8 cellular contexts compared by ENCODE assay signal in the genomic region with DNA sequence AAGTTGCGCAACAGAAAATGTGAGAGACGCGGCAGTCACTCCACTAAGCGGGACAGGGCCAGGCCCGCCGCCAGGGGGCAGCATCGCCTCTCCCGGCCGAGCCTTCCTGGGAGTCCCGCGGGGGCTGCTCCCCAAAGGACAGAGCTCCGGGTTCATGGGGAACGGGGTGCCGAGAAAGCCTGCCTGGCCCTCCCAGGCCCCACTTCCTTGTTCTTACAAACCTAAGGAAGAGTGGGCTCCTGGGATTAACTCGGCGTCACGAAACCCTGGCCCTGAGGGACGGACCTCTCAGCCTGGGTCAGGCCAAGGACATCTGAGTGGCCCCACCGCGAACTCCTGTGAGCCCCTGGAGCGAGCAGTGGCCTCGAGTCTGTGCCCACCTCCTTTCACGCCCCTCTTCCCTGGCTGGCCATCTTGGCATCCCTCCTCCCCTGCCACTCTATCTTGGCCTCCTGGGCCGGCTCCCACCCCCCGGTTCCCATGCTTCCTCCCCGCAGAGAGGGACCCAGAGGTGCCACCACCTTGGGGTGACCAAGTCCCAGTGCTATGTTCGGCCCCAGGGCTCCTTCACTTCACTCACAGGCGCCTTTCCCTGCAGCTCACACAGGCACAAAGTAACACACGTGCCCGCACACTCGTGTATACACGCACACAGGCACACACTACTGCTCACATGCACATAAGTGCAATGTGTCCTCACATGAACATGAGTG.
A peak's percentile ranks its signal among the peaks of the same experiment; 100 is the strongest.
DNase-seq lines count a peak whose midpoint lies in the region; ATAC-seq and TF ChIP-seq lines count a peak whose summit lies in the region.

No MANE protein-coding gene starts in this region.

- no peak overlapping the region for H3K4me2 ChIP-seq in OCI-LY7 (ENCODE audit: low read length)

- peak; percentile 93 for TF ChIP-seq CTCF in AG04450 (IDR thresholded peaks at IDR 0.05; ENCODE audit: low read depth, low read length)
- peak; percentile 88 for TF ChIP-seq CTCF in GM20000 (IDR thresholded peaks at IDR 0.05; ENCODE audit: extremely low read depth, missing control alignments)
- TF ChIP-seq CTCF in OCI-LY7 (conservative IDR thresholded peaks at IDR 0.05; ENCODE audit: low read length): peak; percentile 88
- TF ChIP-seq CTCF in nephron progenitor cell (IDR thresholded peaks at IDR 0.05): peak; percentile 96

- peaks cover 11% of the 10 kb centered on the region for H3K27me3 ChIP-seq in AG04450 (ENCODE audit: control insufficient read depth, insufficient read depth, low read length)

- CTCF ChIA-PET in AG04450 (lab: Charles Lee) (interaction anchor here (0.5 to 2.2 kb wide), 32 partner anchors 9 to 309 kb away, joined by 3 to 23 read pairs (median 4); no protein-coding TSS in a partner anchor), OCI-LY7 (lab: Charles Lee; ENCODE audit: unreplicated experiment) (no interaction called here)

- ATAC-seq in stimulated activated naive CD8-positive, alpha-beta T cell treated with anti-CD3 and anti-CD28 coated beads, Interleukin-15, amount 100 ng/mL, for 72 hours: peak; percentile 68
- no peak for ATAC-seq in HG02884 (IDR thresholded peaks at IDR 0.05; ENCODE audit: unreplicated experiment)

- no peaks in the 10 kb centered on the region for H3K9me2 ChIP-seq in OCI-LY7 (ENCODE audit: insufficient read depth, low read length)

- no peaks in the 10 kb centered on the region for H3K4me1 Mint-ChIP-seq in activated T-cell treated with anti-CD3 and anti-CD28 coated beads, Interleukin-2, amount 50 U/mL, for 24 hours (ENCODE audit: low read depth)
- peaks cover 6% of the 10 kb centered on the region for H3K4me1 Mint-ChIP-seq in nephron progenitor cell
- H3K4me1 Mint-ChIP-seq in stimulated activated naive CD8-positive, alpha-beta T cell treated with anti-CD3 and anti-CD28 coated beads, Interleukin-15, amount 100 ng/mL, for 72 hours: peaks cover 12% of the 10 kb centered on the region

- intact Hi-C loops in OCI-LY7 (cut with micrococcal nuclease; ENCODE audit: unreplicated experiment): loop anchor here (1.0 kb wide), 1 partner anchor 277 kb away; no protein-coding TSS in a partner anchor

- H2AFZ ChIP-seq in OCI-LY7 (ENCODE audit: low read length): no peak overlapping the region

- POLR2A ChIA-PET in AG04450 (lab: Yijun Ruan, JAX): no interaction called here
- POLR2A ChIA-PET in OCI-LY7 (lab: Charles Lee): interaction anchor here (0.5 kb wide), 1 partner anchor 124 kb away, joined by 3 read pairs; no protein-coding TSS in a partner anchor

- no peaks in the 10 kb centered on the region for H3K79me2 ChIP-seq in OCI-LY7 (ENCODE audit: insufficient read depth, low read depth, low read length)

- no peaks in the 10 kb centered on the region for H4K20me1 ChIP-seq in OCI-LY7 (ENCODE audit: insufficient read depth, low read length)

- no peaks in the 10 kb centered on the region for H3K36me3 Mint-ChIP-seq in activated T-cell treated with anti-CD3 and anti-CD28 coated beads, Interleukin-2, amount 50 U/mL, for 24 hours (ENCODE audit: low read depth)
- H3K36me3 Mint-ChIP-seq in nephron progenitor cell (ENCODE audit: low read depth): no peaks in the 10 kb centered on the region

- H3K27ac ChIP-seq in AG04450 (ENCODE audit: low read depth, low read length): no peak overlapping the region
- no peak overlapping the region for H3K27ac ChIP-seq in OCI-LY7 (ENCODE audit: low read depth, low read length, poor library complexity, severe bottlenecking)

- H3K9me3 Mint-ChIP-seq in activated T-cell treated with anti-CD3 and anti-CD28 coated beads, Interleukin-2, amount 50 U/mL, for 24 hours: no peaks in the 10 kb centered on the region
- H3K9me3 Mint-ChIP-seq in nephron progenitor cell: peaks cover 5% of the 10 kb centered on the region
- peaks cover 0 to 8% of the 10 kb centered on the region in 2 donors for H3K9me3 Mint-ChIP-seq in stimulated activated naive CD8-positive, alpha-beta T cell treated with anti-CD3 and anti-CD28 coated beads, Interleukin-15, amount 100 ng/mL, for 72 hours

- no peaks in the 10 kb centered on the region for H3K4me1 ChIP-seq in OCI-LY7 (ENCODE audit: insufficient read depth, low read length, poor library complexity, severe bottlenecking)

- H3K9me3 ChIP-seq in AG04450 (ENCODE audit: control insufficient read depth, insufficient read depth, low read length): peaks cover 7% of the 10 kb centered on the region; the same call in 1 of the 2 replicates
- H3K9me3 ChIP-seq in OCI-LY7 (ENCODE audit: low read length): no peaks in the 10 kb centered on the region

- H3K36me3 ChIP-seq in OCI-LY7 (ENCODE audit: insufficient read depth, low read length): no peaks in the 10 kb centered on the region

- DNase-seq in AG04450 (ENCODE audit: low read depth, low spot score) (no peak), GM20000 (ENCODE audit: low spot score) (peak; percentile 76), OCI-LY7 (ENCODE audit: low spot score) (peak; percentile 66), fibroblast of gingiva (ENCODE audit: low read depth) (peak; percentile 36), nephron progenitor cell (peak; percentile 95)
- peak; percentile 82 for DNase-seq in activated T-cell treated with anti-CD3 and anti-CD28 coated beads, Interleukin-2, amount 50 U/mL, for 24 hours
- peak; percentile 64 to 68 for DNase-seq in stimulated activated naive CD8-positive, alpha-beta T cell treated with anti-CD3 and anti-CD28 coated beads, Interleukin-15, amount 100 ng/mL, for 72 hours

- no peak overlapping the region for H3K4me3 Mint-ChIP-seq in activated T-cell treated with anti-CD3 and anti-CD28 coated beads, Interleukin-2, amount 50 U/mL, for 24 hours
- H3K4me3 Mint-ChIP-seq in nephron progenitor cell: no peak overlapping the region
- H3K4me3 Mint-ChIP-seq in stimulated activated naive CD8-positive, alpha-beta T cell treated with anti-CD3 and anti-CD28 coated beads, Interleukin-15, amount 100 ng/mL, for 72 hours: no peak overlapping the region

- H3K4me3 ChIP-seq in AG04450 (ENCODE audit: low read depth, low read length) (no peak overlapping the region), OCI-LY7 (ENCODE audit: low read depth, low read length, poor library complexity, severe bottlenecking) (no peak overlapping the region)

- no peak overlapping the region for H3K27ac Mint-ChIP-seq in activated T-cell treated with anti-CD3 and anti-CD28 coated beads, Interleukin-2, amount 50 U/mL, for 24 hours
- H3K27ac Mint-ChIP-seq in nephron progenitor cell: no peak overlapping the region
- H3K27ac Mint-ChIP-seq in stimulated activated naive CD8-positive, alpha-beta T cell treated with anti-CD3 and anti-CD28 coated beads, Interleukin-15, amount 100 ng/mL, for 72 hours: no peak overlapping the region

- H3K27me3 Mint-ChIP-seq in activated T-cell treated with anti-CD3 and anti-CD28 coated beads, Interleukin-2, amount 50 U/mL, for 24 hours: peaks cover 56% of the 10 kb centered on the region
- peaks cover 59% of the 10 kb centered on the region for H3K27me3 Mint-ChIP-seq in nephron progenitor cell (ENCODE audit: low read depth, poor library complexity)
- peaks cover 87% of the 10 kb centered on the region for H3K27me3 Mint-ChIP-seq in stimulated activated naive CD8-positive, alpha-beta T cell treated with anti-CD3 and anti-CD28 coated beads, Interleukin-15, amount 100 ng/mL, for 72 hours

- BruUV-seq in OCI-LY7 (replicated peaks; lab: Mats Ljungman, UMichigan): no TSS peak
